In the genomic region with DNA sequence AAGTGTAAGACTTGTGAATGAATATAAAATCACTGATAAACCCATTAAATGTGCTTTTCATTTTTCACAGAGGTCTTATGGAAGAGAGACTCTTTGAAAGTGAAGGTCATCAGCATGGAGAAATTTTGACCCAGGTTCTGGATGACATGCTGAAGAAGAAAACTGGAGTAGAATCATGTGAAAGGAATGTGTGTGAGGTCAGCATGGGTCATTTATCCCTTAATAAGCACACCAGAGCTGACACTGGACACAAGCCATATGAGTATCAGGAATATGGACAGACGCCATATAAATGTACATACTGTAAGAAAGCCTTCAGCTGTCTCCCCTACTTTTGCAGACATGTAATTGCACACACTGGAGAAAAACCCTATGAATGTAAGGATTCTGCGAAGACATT, we compare ENCODE assay signal across 1 cellular context.
TF ChIP-seq lines count a peak whose summit lies in the region.

No MANE protein-coding gene starts in this region.

TF ChIP-seq in GM23338, 12 proteins besides CTCF, POLR2A, EP300 and RAD21:
- TF ChIP-seq, protein P1, sequence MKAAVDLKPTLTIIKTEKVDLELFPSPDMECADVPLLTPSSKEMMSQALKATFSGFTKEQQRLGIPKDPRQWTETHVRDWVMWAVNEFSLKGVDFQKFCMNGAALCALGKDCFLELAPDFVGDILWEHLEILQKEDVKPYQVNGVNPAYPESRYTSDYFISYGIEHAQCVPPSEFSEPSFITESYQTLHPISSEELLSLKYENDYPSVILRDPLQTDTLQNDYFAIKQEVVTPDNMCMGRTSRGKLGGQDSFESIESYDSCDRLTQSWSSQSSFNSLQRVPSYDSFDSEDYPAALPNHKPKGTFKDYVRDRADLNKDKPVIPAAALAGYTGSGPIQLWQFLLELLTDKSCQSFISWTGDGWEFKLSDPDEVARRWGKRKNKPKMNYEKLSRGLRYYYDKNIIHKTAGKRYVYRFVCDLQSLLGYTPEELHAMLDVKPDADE (IDR thresholded peaks at IDR 0.05): no peak
- TF ChIP-seq, protein P2, sequence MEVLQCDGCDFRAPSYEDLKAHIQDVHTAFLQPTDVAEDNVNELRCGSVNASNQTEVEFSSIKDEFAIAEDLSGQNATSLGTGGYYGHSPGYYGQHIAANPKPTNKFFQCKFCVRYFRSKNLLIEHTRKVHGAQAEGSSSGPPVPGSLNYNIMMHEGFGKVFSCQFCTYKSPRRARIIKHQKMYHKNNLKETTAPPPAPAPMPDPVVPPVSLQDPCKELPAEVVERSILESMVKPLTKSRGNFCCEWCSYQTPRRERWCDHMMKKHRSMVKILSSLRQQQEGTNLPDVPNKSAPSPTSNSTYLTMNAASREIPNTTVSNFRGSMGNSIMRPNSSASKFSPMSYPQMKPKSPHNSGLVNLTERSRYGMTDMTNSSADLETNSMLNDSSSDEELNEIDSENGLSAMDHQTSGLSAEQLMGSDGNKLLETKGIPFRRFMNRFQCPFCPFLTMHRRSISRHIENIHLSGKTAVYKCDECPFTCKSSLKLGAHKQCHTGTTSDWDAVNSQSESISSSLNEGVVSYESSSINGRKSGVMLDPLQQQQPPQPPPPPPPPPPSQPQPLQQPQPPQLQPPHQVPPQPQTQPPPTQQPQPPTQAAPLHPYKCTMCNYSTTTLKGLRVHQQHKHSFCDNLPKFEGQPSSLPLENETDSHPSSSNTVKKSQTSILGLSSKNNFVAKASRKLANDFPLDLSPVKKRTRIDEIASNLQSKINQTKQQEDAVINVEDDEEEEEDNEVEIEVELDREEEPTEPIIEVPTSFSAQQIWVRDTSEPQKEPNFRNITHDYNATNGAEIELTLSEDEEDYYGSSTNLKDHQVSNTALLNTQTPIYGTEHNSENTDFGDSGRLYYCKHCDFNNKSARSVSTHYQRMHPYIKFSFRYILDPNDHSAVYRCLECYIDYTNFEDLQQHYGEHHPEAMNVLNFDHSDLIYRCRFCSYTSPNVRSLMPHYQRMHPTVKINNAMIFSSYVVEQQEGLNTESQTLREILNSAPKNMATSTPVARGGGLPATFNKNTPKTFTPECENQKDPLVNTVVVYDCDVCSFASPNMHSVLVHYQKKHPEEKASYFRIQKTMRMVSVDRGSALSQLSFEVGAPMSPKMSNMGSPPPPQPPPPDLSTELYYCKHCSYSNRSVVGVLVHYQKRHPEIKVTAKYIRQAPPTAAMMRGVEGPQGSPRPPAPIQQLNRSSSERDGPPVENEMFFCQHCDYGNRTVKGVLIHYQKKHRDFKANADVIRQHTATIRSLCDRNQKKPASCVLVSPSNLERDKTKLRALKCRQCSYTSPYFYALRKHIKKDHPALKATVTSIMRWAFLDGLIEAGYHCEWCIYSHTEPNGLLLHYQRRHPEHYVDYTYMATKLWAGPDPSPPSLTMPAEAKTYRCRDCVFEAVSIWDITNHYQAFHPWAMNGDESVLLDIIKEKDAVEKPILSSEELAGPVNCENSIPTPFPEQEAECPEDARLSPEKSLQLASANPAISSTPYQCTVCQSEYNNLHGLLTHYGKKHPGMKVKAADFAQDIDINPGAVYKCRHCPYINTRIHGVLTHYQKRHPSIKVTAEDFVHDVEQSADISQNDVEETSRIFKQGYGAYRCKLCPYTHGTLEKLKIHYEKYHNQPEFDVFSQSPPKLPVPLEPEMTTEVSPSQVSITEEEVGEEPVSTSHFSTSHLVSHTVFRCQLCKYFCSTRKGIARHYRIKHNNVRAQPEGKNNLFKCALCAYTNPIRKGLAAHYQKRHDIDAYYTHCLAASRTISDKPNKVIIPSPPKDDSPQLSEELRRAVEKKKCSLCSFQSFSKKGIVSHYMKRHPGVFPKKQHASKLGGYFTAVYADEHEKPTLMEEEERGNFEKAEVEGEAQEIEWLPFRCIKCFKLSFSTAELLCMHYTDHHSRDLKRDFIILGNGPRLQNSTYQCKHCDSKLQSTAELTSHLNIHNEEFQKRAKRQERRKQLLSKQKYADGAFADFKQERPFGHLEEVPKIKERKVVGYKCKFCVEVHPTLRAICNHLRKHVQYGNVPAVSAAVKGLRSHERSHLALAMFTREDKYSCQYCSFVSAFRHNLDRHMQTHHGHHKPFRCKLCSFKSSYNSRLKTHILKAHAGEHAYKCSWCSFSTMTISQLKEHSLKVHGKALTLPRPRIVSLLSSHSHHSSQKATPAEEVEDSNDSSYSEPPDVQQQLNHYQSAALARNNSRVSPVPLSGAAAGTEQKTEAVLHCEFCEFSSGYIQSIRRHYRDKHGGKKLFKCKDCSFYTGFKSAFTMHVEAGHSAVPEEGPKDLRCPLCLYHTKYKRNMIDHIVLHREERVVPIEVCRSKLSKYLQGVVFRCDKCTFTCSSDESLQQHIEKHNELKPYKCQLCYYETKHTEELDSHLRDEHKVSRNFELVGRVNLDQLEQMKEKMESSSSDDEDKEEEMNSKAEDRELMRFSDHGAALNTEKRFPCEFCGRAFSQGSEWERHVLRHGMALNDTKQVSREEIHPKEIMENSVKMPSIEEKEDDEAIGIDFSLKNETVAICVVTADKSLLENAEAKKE (CRISPR knock-in tag; IDR thresholded peaks at IDR 0.05): no peak
- no peak for TF ChIP-seq JUNB (IDR thresholded peaks at IDR 0.05; ENCODE audit: unreplicated experiment)
